In genomic region chr15:28831897-28832587, GRCh38 we compare ENCODE assay signal across 9 cellular contexts. TPM values are rescaled to one million over a fixed set of nuclear protein-coding genes. Genes with fewer than 3 reads are reported as not detected.
DNase-seq lines count a peak whose midpoint lies in the region; ATAC-seq lines count a peak whose summit lies in the region.
"Not testable (repeated sequence)": the region's sequence is repeated elsewhere in the genome, so short reads cannot be mapped to it uniquely, and the experiment has no call there.
"Had no signal": no experiment of that assay in that cellular context is flagged by ENCODE, and none has a peak within 500 bp of the region (broad histone marks: within the 10 kb centered on the region; RNA-seq: fewer than 3 reads in every experiment).

No MANE protein-coding gene starts in this region.

- ATAC-seq in right cardiac atrium = peak; percentile 99

- DNase-seq in C1 segment of cervical spinal cord (lab: John Stamatoyannopoulos, UW) (peak; percentile 6 to 94 (median 74)), KBM-7 (peak; percentile 91), OCI-M1 (lab: John Stamatoyannopoulos, UW) (peak; percentile 95), cerebellar nuclear complex (lab: John Stamatoyannopoulos, UW) (peak; percentile 17 to 79), right cardiac atrium (peak; percentile 74 to 90 (median 89)), non-pigmented ciliary epithelial cell (ENCODE audit: low read depth) (peak; percentile 27)
- DNase-seq in activated CD8-positive, alpha-beta memory T cell treated with anti-CD3 and anti-CD28 coated beads, Interleukin-2, amount 50 U/mL, for 48 hours = peak; percentile 80
- DNase-seq in stimulated activated CD8-positive, alpha-beta memory T cell treated with anti-CD3 and anti-CD28 coated beads, Interleukin-15, amount 100 ng/mL, for 4 hours (ENCODE audit: low read depth in 2 of 2) = peak; percentile 27 to 40

- H3K9me3 ChIP-seq in right cardiac atrium (ENCODE audit: control insufficient read depth, low read length) = not testable (repeated sequence)

- intact Hi-C loops in right cardiac atrium (cut with DNase I) = not testable (repeated sequence)

- peak overlapping the region; percentile 17 for H3K4me3 ChIP-seq in right cardiac atrium (ENCODE audit: low read length)

- not testable (repeated sequence) for H3K27me3 ChIP-seq in right cardiac atrium (ENCODE audit: control insufficient read depth, insufficient read depth)

- in situ Hi-C loops in KBM-7 (cut with MboI; ENCODE audit: low pct_unique_long_range_greater_than_20kb, low sequenced_read_pairs) = not testable (repeated sequence)

- H3K4me1 ChIP-seq in right cardiac atrium (ENCODE audit: control insufficient read depth, insufficient read depth, low read length) = not testable (repeated sequence)

- not testable (repeated sequence) for H3K27ac ChIP-seq in right cardiac atrium (ENCODE audit: low read length)

- 5% methylated on average over 56 of the region's 56 CpGs for WGBS in right cardiac atrium

RNA-seq across cellular contexts. Expression of gene GOLGA6L7, which starts 16.4 kb away (rescaled TPM):
- total RNA-seq in right cardiac atrium = not detected
- not detected for polyA plus RNA-seq in right cardiac atrium
- total RNA-seq: OCI-LY7 had no signal

RNA-seq across cellular contexts. Expression of gene APBA2, which starts 53.7 kb away (rescaled TPM):
- total RNA-seq in right cardiac atrium = under 1 TPM; 0.17 to 0.95 (median 0.50) TPM
- polyA plus RNA-seq in right cardiac atrium = 0.38 TPM
- total RNA-seq: OCI-LY7 had no signal

Comparison
In these comparisons a context has a peak if more than half of its experiments do, and no peak if none do; other contexts are left out.
1. DNase-seq: peak in every context shown above with its lines; median percentile 95 in OCI-M1; 91 in KBM-7; 89 in right cardiac atrium; 80 in activated CD8-positive, alpha-beta memory T cell treated with anti-CD3 and anti-CD28 coated beads, Interleukin-2, amount 50 U/mL, for 48 hours; 74 in C1 segment of cervical spinal cord; 48 in cerebellar nuclear complex; 34 in stimulated activated CD8-positive, alpha-beta memory T cell treated with anti-CD3 and anti-CD28 coated beads, Interleukin-15, amount 100 ng/mL, for 4 hours; 27 in non-pigmented ciliary epithelial cell.